In genomic region chr13:41463823-41464602, GRCh38 we compare ENCODE assay signal across 8 cellular contexts. TPM values are rescaled to one million over a fixed set of nuclear protein-coding genes. Genes with fewer than 3 reads are reported as not detected.
DNase-seq lines count a peak whose midpoint lies in the region; ATAC-seq and TF ChIP-seq lines count a peak whose summit lies in the region.

No MANE protein-coding gene starts in this region.

- H3K4me3 ChIP-seq in heart left ventricle = peak overlapping the region in 10 of 12 donors; percentile 6 to 92 (median 30)
- peak overlapping the region; percentile 85 for H3K4me3 ChIP-seq in OCI-LY7 (ENCODE audit: low read depth, low read length, poor library complexity, severe bottlenecking)
- peak overlapping the region in 49 of 59 donors; percentile 2 to 98 (median 85) for H3K4me3 ChIP-seq in dorsolateral prefrontal cortex

- peak overlapping the region; percentile 80 for H3K4me3 Mint-ChIP-seq in stimulated activated naive CD8-positive, alpha-beta T cell treated with anti-CD3 and anti-CD28 coated beads, Interleukin-15, Interleukin-2, amounts not matched to agents 100 ng/mL and 50 ng/mL, for 24 hours

- peaks cover 0 to 73% (median 30%) of the 10 kb centered on the region in 9 donors for H3K36me3 ChIP-seq in heart left ventricle
- H3K36me3 ChIP-seq in OCI-LY7 (ENCODE audit: insufficient read depth, low read length) = peaks cover 90% of the 10 kb centered on the region

- peaks cover 5% of the 10 kb centered on the region; the same call in 1 of the 2 replicates for H4K20me1 ChIP-seq in OCI-LY7 (ENCODE audit: insufficient read depth, low read length)

- peaks cover 92% of the 10 kb centered on the region for H3K4me1 Mint-ChIP-seq in stimulated activated naive CD8-positive, alpha-beta T cell treated with anti-CD3 and anti-CD28 coated beads, Interleukin-15, Interleukin-2, amounts not matched to agents 100 ng/mL and 50 ng/mL, for 24 hours (ENCODE audit: low read depth)

- no peaks in the 10 kb centered on the region for H3K27me3 Mint-ChIP-seq in stimulated activated naive CD8-positive, alpha-beta T cell treated with anti-CD3 and anti-CD28 coated beads, Interleukin-15, Interleukin-2, amounts not matched to agents 100 ng/mL and 50 ng/mL, for 24 hours

- ATAC-seq in heart left ventricle = peak in 2 of 4 donors; percentile 11 to 21

- 67 to 77% (median 71%) methylated on average over 11 of the region's 11 CpGs for WGBS in heart left ventricle, 4 donors

- H3K4me2 ChIP-seq in OCI-LY7 (ENCODE audit: low read length) = peak overlapping the region; percentile 94

- TF ChIP-seq CTCF in heart left ventricle (IDR thresholded peaks at IDR 0.05) (no peak), OCI-LY7 (conservative IDR thresholded peaks at IDR 0.05; ENCODE audit: low read length) (0 out of 2 replicates have a peak, but pooled peaks have one; percentile 27), dorsolateral prefrontal cortex (IDR thresholded peaks at IDR 0.05 in 54 of 56, conservative IDR thresholded peaks at IDR 0.05 in 2 of 56; ENCODE audit: low read depth in 1 of 56, partially characterized antibody in 56 of 56) (no peak)

- no peak overlapping the region for H2AFZ ChIP-seq in OCI-LY7 (ENCODE audit: low read length)

- POLR2A ChIA-PET in OCI-LY7 (lab: Charles Lee) = interaction anchor here (0.7 to 2.6 kb wide), 10 partner anchors 27 to 485 kb away, joined by 3 to 34 read pairs (median 4); no protein-coding TSS in a partner anchor

- no peaks in the 10 kb centered on the region for H3K9me2 ChIP-seq in OCI-LY7 (ENCODE audit: insufficient read depth, low read length)

- peaks cover 0 to 8% (median 0%) of the 10 kb centered on the region in 9 donors for H3K27me3 ChIP-seq in heart left ventricle
- H3K27me3 ChIP-seq in dorsolateral prefrontal cortex = no peaks in the 10 kb centered on the region

- intact Hi-C loops in heart left ventricle (cut with DNase I) = loop anchor here in 5 of 10 donors (2.0 to 10.0 kb wide), 5 partner anchors 29 to 183 kb away; no protein-coding TSS in a partner anchor
- intact Hi-C loops in cardiac septum (cut with DNase I) = no loop called here
- intact Hi-C loops in OCI-LY7 (cut with micrococcal nuclease; ENCODE audit: unreplicated experiment) = loop anchor here (5.0 to 10.0 kb wide), 3 partner anchors 402 to 811 kb away; partner anchors contain the start of genes AKAP11 and WBP4
- intact Hi-C loops in dorsolateral prefrontal cortex (cut with DNase I) = no loop called here

- DNase-seq in heart left ventricle = no peak
- no peak for DNase-seq in cardiac septum (ENCODE audit: low spot score)
- peak; percentile 77 for DNase-seq in OCI-LY7 (ENCODE audit: low spot score)
- no peak for DNase-seq in dorsolateral prefrontal cortex
- no peak for DNase-seq in NCI-H2081 treated with DMSO at 0.1 percent for 48 hours (lab: John Stamatoyannopoulos, UW)
- DNase-seq in SW480 (ENCODE audit: low spot score) = no peak
- no peak for DNase-seq in epidermal melanocyte (ENCODE audit: insufficient read length, low spot score)

- CTCF ChIA-PET in OCI-LY7 (lab: Charles Lee; ENCODE audit: unreplicated experiment) = interaction anchor here (1.3 kb wide), 1 partner anchor 36 kb away, joined by 4 read pairs; no protein-coding TSS in a partner anchor

- H3K9me3 ChIP-seq in heart left ventricle = no peaks in the 10 kb centered on the region
- no peaks in the 10 kb centered on the region for H3K9me3 ChIP-seq in OCI-LY7 (ENCODE audit: low read length)

- H3K79me2 ChIP-seq in OCI-LY7 (ENCODE audit: insufficient read depth, low read depth, low read length) = peaks cover 88% of the 10 kb centered on the region

- peak overlapping the region; percentile 38 to 90 (median 72) for H3K27ac ChIP-seq in heart left ventricle
- peak overlapping the region; percentile 95 for H3K27ac ChIP-seq in OCI-LY7 (ENCODE audit: low read depth, low read length, poor library complexity, severe bottlenecking)
- H3K27ac ChIP-seq in dorsolateral prefrontal cortex = peak overlapping the region; percentile 22 to 96 (median 89)

- BruUV-seq in OCI-LY7 (replicated peaks; lab: Mats Ljungman, UMichigan) = no TSS peak

- H3K9me3 Mint-ChIP-seq in stimulated activated naive CD8-positive, alpha-beta T cell treated with anti-CD3 and anti-CD28 coated beads, Interleukin-15, Interleukin-2, amounts not matched to agents 100 ng/mL and 50 ng/mL, for 24 hours = no peaks in the 10 kb centered on the region

- peaks cover 0 to 77% (median 25%) of the 10 kb centered on the region in 12 donors for H3K4me1 ChIP-seq in heart left ventricle
- H3K4me1 ChIP-seq in OCI-LY7 (ENCODE audit: insufficient read depth, low read length, poor library complexity, severe bottlenecking) = peaks cover 74% of the 10 kb centered on the region

- H3K27ac Mint-ChIP-seq in stimulated activated naive CD8-positive, alpha-beta T cell treated with anti-CD3 and anti-CD28 coated beads, Interleukin-15, Interleukin-2, amounts not matched to agents 100 ng/mL and 50 ng/mL, for 24 hours = peak overlapping the region; percentile 99

- no peak for TF ChIP-seq POLR2A in heart left ventricle (IDR thresholded peaks at IDR 0.05)

- peaks cover 91% of the 10 kb centered on the region for H3K36me3 Mint-ChIP-seq in stimulated activated naive CD8-positive, alpha-beta T cell treated with anti-CD3 and anti-CD28 coated beads, Interleukin-15, Interleukin-2, amounts not matched to agents 100 ng/mL and 50 ng/mL, for 24 hours (ENCODE audit: low read depth)

RNA-seq across cellular contexts. Expression of gene RGCC, which starts 6.7 kb away (rescaled TPM):
- 100 to 1,000 TPM in 2 of 9 donors, 10 to 100 TPM in 7; 22.9 to 228 (median 45.9) TPM for total RNA-seq in heart left ventricle
- polyA plus RNA-seq in heart left ventricle = 10 to 100 TPM; 48.9 to 57.7 TPM
- 41.4 TPM for total RNA-seq in cardiac septum
- total RNA-seq in OCI-LY7 (2014; rRNA removed; shearing (Covaris generic)) = 219 and 274 TPM in 2 replicates
- total RNA-seq in OCI-LY7 (2022) = 89.5 and 101 TPM in 2 replicates
- 100 to 1,000 TPM in 88 of 120 experiments, 10 to 100 TPM in 32; 33.3 to 301 (median 127) TPM for total RNA-seq in dorsolateral prefrontal cortex

Comparison
In these comparisons a context has a peak if more than half of its experiments do, and no peak if none do; other contexts are left out.
1. H3K4me3 ChIP-seq: peak in every context shown above with its lines; median percentile 85 in OCI-LY7; 85 in dorsolateral prefrontal cortex; 30 in heart left ventricle.